25 cellular contexts compared by ENCODE assay signal in the genomic region with DNA sequence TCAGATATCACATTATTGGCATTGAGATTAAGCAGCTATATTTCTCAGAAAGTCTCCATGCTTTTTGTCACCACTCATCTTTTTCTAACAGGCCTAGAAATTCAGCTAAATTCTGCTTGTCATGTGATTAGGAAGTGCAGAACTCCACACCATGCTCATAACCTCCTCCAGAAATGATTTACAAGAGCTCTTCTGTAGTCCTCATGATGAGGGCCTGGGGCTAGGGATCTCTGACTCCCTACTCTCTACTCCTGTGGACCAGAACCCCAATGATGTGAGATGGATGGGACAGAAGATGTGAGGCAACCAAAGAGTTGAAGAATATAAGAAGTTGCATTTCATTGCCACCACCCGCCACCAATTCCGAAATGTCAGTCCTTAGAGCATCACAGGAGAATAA. TPM values are rescaled to one million over a fixed set of nuclear protein-coding genes. Genes with fewer than 3 reads are reported as not detected.
A peak's percentile ranks its signal among the peaks of the same experiment; 100 is the strongest.
DNase-seq lines count a peak whose midpoint lies in the region; ATAC-seq, FAIRE-seq and TF ChIP-seq lines count a peak whose summit lies in the region.
"Had no signal": no experiment of that assay in that cellular context is flagged by ENCODE, and none has a peak within 500 bp of the region (broad histone marks: within the 10 kb centered on the region; RNA-seq: fewer than 3 reads in every experiment).

No MANE protein-coding gene starts in this region.

- H3K4me3 ChIP-seq in endothelial cell of umbilical vein (replicated peaks in 1 of 3; ENCODE audit: insufficient read depth in 1 of 3, low read depth in 1 of 3, low read length in 3 of 3): no peak overlapping the region
- H3K4me3 ChIP-seq: A549; BLaER1 treated with 17β-estradiol and CSF1 and Interleukin-3, amounts not matched to agents 10 nM and 100 nM; GM12878; GM23338 had no signal

- in situ Hi-C loops in SK-MEL-5 (cut with HindIII; ENCODE audit: low pct_unique_long_range_greater_than_20kb, low sequenced_read_pairs): no loop called here

- no peak overlapping the region for H3K9ac ChIP-seq in endothelial cell of umbilical vein (replicated peaks; ENCODE audit: extremely low read depth, insufficient read depth, low read length)
- H3K9ac ChIP-seq: BLaER1 treated with 17β-estradiol and CSF1 and Interleukin-3, amounts not matched to agents 10 nM and 100 nM had no signal

- peak; percentile 54 for DNase-seq in SK-MEL-5 (ENCODE audit: low read depth, low spot score)
- DNase-seq in endothelial cell of umbilical vein (ENCODE audit: low read depth, low spot score): no peak
- no peak for DNase-seq in osteocyte (ENCODE audit: extremely low spot score, unreplicated experiment)
- DNase-seq in Right ventricle myocardium inferior (ENCODE audit: missing footprints): no peak
- DNase-seq: 8988T; ACHN; AML-193; BE2C; CD4-positive, alpha-beta T cell; CD8-positive, alpha-beta memory T cell; DMS 273 treated with DMSO at 0.1 percent for 48 hours; DMS79; EL; GDM1; H9 had no signal

- H3K27ac Mint-ChIP-seq in nephron (peak overlapping the region; percentile 9 to 70 (median 13)), osteocyte (ENCODE audit: unreplicated experiment) (no peak overlapping the region)
- H3K27ac Mint-ChIP-seq: CD14-positive monocyte; CD4-positive, alpha-beta T cell; CD8-positive, alpha-beta memory T cell; GM23338; H9 had no signal

- no peak for TF ChIP-seq POLR2A in endothelial cell of umbilical vein (IDR thresholded peaks at IDR 0.05; ENCODE audit: low read depth, low read length)

- no peaks in the 10 kb centered on the region for H3K9me3 ChIP-seq in endothelial cell of umbilical vein (replicated peaks; ENCODE audit: control insufficient read depth, insufficient read depth, low read length)
- H3K9me3 ChIP-seq: A549, BE2C had no signal

- intact Hi-C loops in endothelial cell of umbilical vein (cut with micrococcal nuclease) (loop anchor here (1.0 kb wide), 1 partner anchor 16 kb away; a partner anchor contains a TSS), Right ventricle myocardium inferior (cut with DNase I) (no loop called here)

- H3K4me1 ChIP-seq in endothelial cell of umbilical vein (ENCODE audit: control insufficient read depth, extremely low read depth, insufficient read depth, low read length): peaks cover 12% of the 10 kb centered on the region
- H3K4me1 ChIP-seq: A549, BE2C had no signal

- peak; percentile 4 for FAIRE-seq in endothelial cell of umbilical vein (lab: Jason Lieb, UNC)
- FAIRE-seq: A549, D721Med, GM12878, GM18507 had no signal

- peaks cover 0 to 9% of the 10 kb centered on the region in 2 experiments for H3K27me3 ChIP-seq in endothelial cell of umbilical vein (ENCODE audit: control insufficient read depth in 2 of 2, insufficient read depth in 2 of 2, low read length in 2 of 2)
- H3K27me3 ChIP-seq: BE2C; BLaER1 treated with 17β-estradiol and CSF1 and Interleukin-3, amounts not matched to agents 10 nM and 100 nM had no signal

- POLR2A ChIA-PET in endothelial cell of umbilical vein (lab: Charles Lee): no interaction called here

- no peaks in the 10 kb centered on the region for H3K36me3 ChIP-seq in endothelial cell of umbilical vein (ENCODE audit: control insufficient read depth in 2 of 2, extremely low read depth in 1 of 2, insufficient read depth in 2 of 2, low read length in 2 of 2)
- H3K36me3 ChIP-seq: BE2C; BLaER1 treated with 17β-estradiol and CSF1 and Interleukin-3, amounts not matched to agents 10 nM and 100 nM had no signal

- BruUV-seq in endothelial cell of umbilical vein (replicated peaks; lab: Mats Ljungman, UMichigan): no TSS peak

- H3K4me2 ChIP-seq in endothelial cell of umbilical vein (ENCODE audit: insufficient read depth, low read length): no peak overlapping the region
- H3K4me2 ChIP-seq: A549; BLaER1 treated with 17β-estradiol and CSF1 and Interleukin-3, amounts not matched to agents 10 nM and 100 nM; GM23338 had no signal

- CTCF ChIA-PET in endothelial cell of umbilical vein (lab: Charles Lee): interaction anchor here (0.6 to 1.3 kb wide), 7 partner anchors 12 to 635 kb away, joined by 3 to 5 read pairs (median 4); a partner anchor contains a TSS

- H3K36me3 Mint-ChIP-seq in nephron (ENCODE audit: low read depth) (no peaks in the 10 kb centered on the region), osteocyte (ENCODE audit: unreplicated experiment) (no peaks in the 10 kb centered on the region)
- H3K36me3 Mint-ChIP-seq: CD14-positive monocyte; CD8-positive, alpha-beta memory T cell had no signal

- H3K9me3 Mint-ChIP-seq in nephron: peaks cover 8% of the 10 kb centered on the region
- no peaks in the 10 kb centered on the region for H3K9me3 Mint-ChIP-seq in osteocyte (ENCODE audit: unreplicated experiment)
- H3K9me3 Mint-ChIP-seq: CD8-positive, alpha-beta memory T cell had no signal

- dilution Hi-C loops in endothelial cell of umbilical vein (cut with MboI; ENCODE audit: extremely low pct_ligation_motif_present, low sequenced_read_pairs): no loop called here

- ATAC-seq in HG02610 (IDR thresholded peaks at IDR 0.05; ENCODE audit: unreplicated experiment) (no peak), Right ventricle myocardium inferior (no peak)
- ATAC-seq: A549, GM12878, GM23338, HCT116 had no signal

- no peak overlapping the region for H2AFZ ChIP-seq in endothelial cell of umbilical vein (ENCODE audit: low read depth, low read length)
- H2AFZ ChIP-seq: GM23338 had no signal

- no peaks in the 10 kb centered on the region for H3K9me1 ChIP-seq in endothelial cell of umbilical vein (replicated peaks; ENCODE audit: control insufficient read depth, extremely low read depth, insufficient read depth, low read length)

- H3K27me3 Mint-ChIP-seq in nephron (ENCODE audit: low read depth) (peaks cover 5% of the 10 kb centered on the region), osteocyte (ENCODE audit: unreplicated experiment) (peaks cover 3% of the 10 kb centered on the region)
- H3K27me3 Mint-ChIP-seq: CD4-positive, alpha-beta T cell; CD8-positive, alpha-beta memory T cell had no signal

- H4K20me1 ChIP-seq in endothelial cell of umbilical vein (replicated peaks; ENCODE audit: control insufficient read depth, extremely low read depth, insufficient read depth, low read length): peaks cover 3% of the 10 kb centered on the region
- H4K20me1 ChIP-seq: BLaER1 treated with 17β-estradiol and CSF1 and Interleukin-3, amounts not matched to agents 10 nM and 100 nM had no signal

- no peaks in the 10 kb centered on the region for H3K79me2 ChIP-seq in endothelial cell of umbilical vein (ENCODE audit: control insufficient read depth, insufficient read depth, low read length)

- TF ChIP-seq CTCF in endothelial cell of umbilical vein (IDR thresholded peaks at IDR 0.05; ENCODE audit: extremely low read depth in 1 of 2, insufficient read depth in 1 of 2, low read depth in 1 of 2, low read length in 2 of 2) (no peak), nephron (IDR thresholded peaks at IDR 0.05; ENCODE audit: unreplicated experiment in 3 of 3) (no peak), osteocyte (IDR thresholded peaks at IDR 0.05) (no peak)

- H3K4me1 Mint-ChIP-seq in nephron: peaks cover 11% of the 10 kb centered on the region
- H3K4me1 Mint-ChIP-seq in osteocyte (ENCODE audit: unreplicated experiment): no peaks in the 10 kb centered on the region
- H3K4me1 Mint-ChIP-seq: CD14-positive monocyte; CD8-positive, alpha-beta memory T cell had no signal

- H3K4me3 Mint-ChIP-seq in nephron (no peak overlapping the region), osteocyte (ENCODE audit: unreplicated experiment) (no peak overlapping the region)
- H3K4me3 Mint-ChIP-seq: CD14-positive monocyte; CD4-positive, alpha-beta T cell; CD8-positive, alpha-beta memory T cell; GM23338; H9 had no signal

- H3K27ac ChIP-seq in endothelial cell of umbilical vein (ENCODE audit: insufficient read depth, low read depth, low read length): no peak overlapping the region
- H3K27ac ChIP-seq: A549; BLaER1 treated with 17β-estradiol and CSF1 and Interleukin-3, amounts not matched to agents 10 nM and 100 nM had no signal

TF ChIP-seq in endothelial cell of umbilical vein, 7 proteins besides CTCF, POLR2A, EP300 and RAD21:
- TF ChIP-seq FOS (IDR thresholded peaks at IDR 0.05; ENCODE audit: borderline replicate concordance, insufficient read depth, low read length) (no peak), GATA2 (IDR thresholded peaks at IDR 0.05; ENCODE audit: insufficient read depth, insufficient read length, low read depth, low read length) (no peak), MYC (IDR thresholded peaks at IDR 0.05; ENCODE audit: low read depth, low read length) (no peak), JUN (IDR thresholded peaks at IDR 0.05; ENCODE audit: borderline replicate concordance, insufficient read depth, insufficient read length, low read depth) (no peak), EZH2 (IDR thresholded peaks at IDR 0.05; ENCODE audit: borderline replicate concordance, low read depth, low read length, severe bottlenecking) (no peak), POLR2AphosphoS5 (IDR thresholded peaks at IDR 0.05; ENCODE audit: insufficient read depth, low read depth, low read length) (no peak)
- TF ChIP-seq, protein P1, sequence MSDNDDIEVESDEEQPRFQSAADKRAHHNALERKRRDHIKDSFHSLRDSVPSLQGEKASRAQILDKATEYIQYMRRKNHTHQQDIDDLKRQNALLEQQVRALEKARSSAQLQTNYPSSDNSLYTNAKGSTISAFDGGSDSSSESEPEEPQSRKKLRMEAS (IDR thresholded peaks at IDR 0.05; ENCODE audit: insufficient read depth, insufficient read length): no peak

RNA-seq across cellular contexts. Expression of a gene that starts 16.5 kb away (rescaled TPM):
- 66.1 and 68.2 TPM in 2 replicates for total RNA-seq in SK-MEL-5 (2014; rRNA removed; shearing (Covaris generic))
- 68.0 and 72.9 TPM in 2 replicates for polyA plus RNA-seq in SK-MEL-5 (2015; cell fraction: cytosol; rRNA removed)
- 11.9 and 14.4 TPM in 2 replicates for polyA plus RNA-seq in SK-MEL-5 (2015; cell fraction: nucleus; rRNA removed)
- total RNA-seq in endothelial cell of umbilical vein (35.4 and 47.6 TPM in 2 replicates), osteocyte (58.0 and 58.4 TPM in 2 replicates), Right ventricle myocardium inferior (46.2 TPM)
- 67.2 and 110 TPM in 2 replicates for polyA plus RNA-seq in endothelial cell of umbilical vein
- 44.2 and 57.5 TPM in 2 replicates for polyA plus RNA-seq in endothelial cell of umbilical vein (2011; cell fraction: cytosol; rRNA removed)
- 21.5 and 22.9 TPM in 2 replicates for polyA plus RNA-seq in endothelial cell of umbilical vein (2011; cell fraction: nucleus; rRNA removed)
- polyA plus RNA-seq in endothelial cell of umbilical vein (2012): 43.9 and 50.4 TPM in 2 replicates
- polyA minus RNA-seq in endothelial cell of umbilical vein: 29.5 and 34.0 TPM in 2 replicates
- polyA minus RNA-seq in endothelial cell of umbilical vein (2011; cell fraction: cytosol; rRNA and poly(A)+ RNA removed): 17.8 TPM
- polyA minus RNA-seq in endothelial cell of umbilical vein (2011; cell fraction: nucleus; rRNA and poly(A)+ RNA removed): 11.9 and 13.7 TPM in 2 replicates
